Comparison of ENCODE assay signal across 24 cellular contexts in the genomic region with DNA sequence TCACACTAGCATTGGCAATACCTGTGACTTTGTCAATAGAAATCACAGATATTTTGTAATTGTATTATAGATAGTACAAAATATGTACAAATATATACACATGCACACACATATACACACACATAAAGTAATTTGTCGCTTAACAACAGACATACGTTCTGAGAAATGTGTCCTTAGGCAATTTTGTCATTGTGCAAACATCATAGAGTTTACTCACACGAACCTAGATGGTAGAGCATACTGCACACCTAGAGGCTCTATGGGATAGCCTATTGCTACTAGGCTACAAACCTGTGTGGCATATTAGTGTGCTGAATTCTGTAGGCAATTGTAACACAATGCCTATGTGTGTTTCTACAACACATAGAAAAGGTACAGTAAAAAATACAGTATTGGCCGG. TPM values are rescaled to one million over a fixed set of nuclear protein-coding genes. Genes with fewer than 3 reads are reported as not detected.
"Had no signal": no experiment of that assay in that cellular context is flagged by ENCODE, and none has a peak within 500 bp of the region (broad histone marks: within the 10 kb centered on the region; RNA-seq: fewer than 3 reads in every experiment).

No MANE protein-coding gene starts in this region.

- H3K27ac Mint-ChIP-seq: mesothelial cell of epicardium; naive B cell; naive thymus-derived CD8-positive, alpha-beta T cell had no signal

- H3K27me3 Mint-ChIP-seq: naive thymus-derived CD8-positive, alpha-beta T cell had no signal

- FAIRE-seq: endothelial cell of umbilical vein, islet of Langerhans, keratinocyte had no signal

- H3K9me3 ChIP-seq: esophagus squamous epithelium, gastrocnemius medialis, heart right ventricle, left lung, lower lobe of right lung, mucosa of descending colon had no signal

- H3K4me1 Mint-ChIP-seq: mesothelial cell of epicardium had no signal

- H3K36me3 Mint-ChIP-seq: mesothelial cell of epicardium had no signal

- DNase-seq: esophagus squamous epithelium, foreskin melanocyte, gastrocnemius medialis, naive B cell had no signal

- H3K9me3 Mint-ChIP-seq: mesothelial cell of epicardium; naive B cell; naive thymus-derived CD8-positive, alpha-beta T cell had no signal

- H3K27me3 ChIP-seq: esophagus squamous epithelium, gastrocnemius medialis, heart right ventricle, left lung had no signal

- H3K36me3 ChIP-seq: gastrocnemius medialis had no signal

- H3K27ac ChIP-seq: coronary artery, dorsolateral prefrontal cortex, epithelial cell of prostate, esophagus squamous epithelium, gastrocnemius medialis, heart right ventricle, left lung, lower lobe of right lung had no signal

- H3K4me3 ChIP-seq: coronary artery, dorsolateral prefrontal cortex, esophagus squamous epithelium, gastrocnemius medialis, heart right ventricle, left lung, lower lobe of right lung, mucosa of descending colon had no signal

- H3K4me1 ChIP-seq: gastrocnemius medialis, heart right ventricle, left lung, lower lobe of right lung had no signal

- H3K4me3 Mint-ChIP-seq: mesothelial cell of epicardium; naive thymus-derived CD8-positive, alpha-beta T cell had no signal

RNA-seq across cellular contexts. Expression of gene FOXN1, which starts 35.3 kb away (rescaled TPM):
- total RNA-seq: dermis blood vessel endothelial cell; dorsolateral prefrontal cortex; endothelial cell of umbilical vein; gastrocnemius medialis; glomerular endothelial cell; heart right ventricle; kidney epithelial cell; left cardiac atrium; left ventricle myocardium superior; lung microvascular endothelial cell; mesenteric fat pad; myocyte; naive thymus-derived CD8-positive, alpha-beta T cell had no signal
- polyA plus RNA-seq: endothelial cell of umbilical vein; heart right ventricle; naive thymus-derived CD8-positive, alpha-beta T cell had no signal
